In the genomic region with DNA sequence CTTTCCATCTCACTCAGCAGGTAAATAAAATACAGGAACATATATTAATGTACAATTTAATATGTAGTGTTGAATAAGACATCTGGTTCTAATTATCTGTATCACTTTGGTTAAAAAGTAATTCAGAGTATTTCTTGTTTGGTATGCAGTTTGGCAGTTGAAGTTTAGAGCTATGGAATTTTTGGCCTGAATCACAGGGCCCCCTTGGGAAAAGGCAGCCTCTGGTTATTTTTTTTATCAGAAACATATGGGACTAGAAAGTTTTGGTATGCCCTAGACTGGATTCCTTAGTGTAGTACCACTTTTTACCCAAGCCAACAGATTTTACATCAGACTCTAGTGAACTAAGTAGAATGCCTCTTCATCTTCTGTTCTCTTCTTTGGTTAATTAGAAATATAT, we compare ENCODE assay signal across 18 cellular contexts. TPM values are rescaled to one million over a fixed set of nuclear protein-coding genes. Genes with fewer than 3 reads are reported as not detected.
DNase-seq lines count a peak whose midpoint lies in the region; ATAC-seq, FAIRE-seq and TF ChIP-seq lines count a peak whose summit lies in the region.
"Had no signal": no experiment of that assay in that cellular context is flagged by ENCODE, and none has a peak within 500 bp of the region (broad histone marks: within the 10 kb centered on the region; RNA-seq: fewer than 3 reads in every experiment).

No MANE protein-coding gene starts in this region.

- peaks cover 71% of the 10 kb centered on the region for H3K4me1 Mint-ChIP-seq in chondrocyte (ENCODE audit: low read depth)

- H3K4me3 Mint-ChIP-seq in chondrocyte (ENCODE audit: unreplicated experiment): no peak overlapping the region
- H3K4me3 Mint-ChIP-seq: activated naive CD8-positive, alpha-beta T cell treated with anti-CD3 and anti-CD28 coated beads, Interleukin-2, amount 10 ng/mL, durations not matched to agents 7 days and 5 days had no signal

- H2AFZ ChIP-seq in osteoblast (ENCODE audit: low read length): no peak overlapping the region

- ATAC-seq in GM18505 (IDR thresholded peaks at IDR 0.05; ENCODE audit: unreplicated experiment) (no peak), GM18517 (IDR thresholded peaks at IDR 0.05; ENCODE audit: unreplicated experiment) (no peak)

- H3K9me3 Mint-ChIP-seq in chondrocyte (ENCODE audit: low read depth): peaks cover 6% of the 10 kb centered on the region

- H3K27ac ChIP-seq in osteoblast (ENCODE audit: low read depth, low read length): peak overlapping the region; percentile 85
- H3K27ac ChIP-seq: C4-2B, spleen had no signal

- peak overlapping the region; percentile 83 for H3K27ac Mint-ChIP-seq in chondrocyte (ENCODE audit: unreplicated experiment)
- H3K27ac Mint-ChIP-seq: activated naive CD8-positive, alpha-beta T cell treated with anti-CD3 and anti-CD28 coated beads, Interleukin-2, amount 10 ng/mL, durations not matched to agents 7 days and 5 days had no signal

- DNase-seq in AG08396 (ENCODE audit: low spot score): peak; percentile 68
- peak; percentile 29 for DNase-seq in HTR-8/SVneo (ENCODE audit: insufficient read length, low spot score)
- no peak for DNase-seq in chondrocyte (ENCODE audit: low spot score)
- peak; percentile 88 for DNase-seq in osteoblast (ENCODE audit: insufficient read length, low spot score, missing footprints)
- DNase-seq in HEK293T (ENCODE audit: extremely low spot score): no peak
- no peak for DNase-seq in activated CD8-positive, alpha-beta memory T cell treated with anti-CD3 and anti-CD28 coated beads for 24 hours
- DNase-seq: activated CD8-positive, alpha-beta memory T cell treated with anti-CD3 and anti-CD28 coated beads, Interleukin-2, amount 50 U/mL, for 48 hours; activated naive CD8-positive, alpha-beta T cell treated with anti-CD3 and anti-CD28 coated beads, Interleukin-2, amount 10 ng/mL, durations not matched to agents 7 days and 5 days; GF-D8; Kasumi-1; NCI-H2029 treated with DMSO at 0.1 percent for 48 hours; spleen; testis had no signal

- TF ChIP-seq CTCF in chondrocyte (IDR thresholded peaks at IDR 0.05) (peak; percentile 8), osteoblast (IDR thresholded peaks at IDR 0.05; ENCODE audit: extremely low read depth, low read depth, low read length) (no peak)

- H3K4me1 ChIP-seq in osteoblast (ENCODE audit: insufficient read depth, low read length): peaks cover 52% of the 10 kb centered on the region
- H3K4me1 ChIP-seq: colonic mucosa had no signal

- H4K20me1 ChIP-seq in osteoblast (ENCODE audit: insufficient read depth, low read length): no peaks in the 10 kb centered on the region

- no peaks in the 10 kb centered on the region for H3K27me3 Mint-ChIP-seq in chondrocyte (ENCODE audit: low read depth)
- H3K27me3 Mint-ChIP-seq: activated naive CD8-positive, alpha-beta T cell treated with anti-CD3 and anti-CD28 coated beads, Interleukin-2, amount 10 ng/mL, durations not matched to agents 7 days and 5 days had no signal

- H3K36me3 Mint-ChIP-seq in chondrocyte (ENCODE audit: low read depth): peaks cover 12% of the 10 kb centered on the region

- no peaks in the 10 kb centered on the region for H3K9me3 ChIP-seq in osteoblast (ENCODE audit: low read depth, low read length)
- H3K9me3 ChIP-seq: colonic mucosa, testis had no signal

- peaks cover 14% of the 10 kb centered on the region for H3K36me3 ChIP-seq in osteoblast (ENCODE audit: insufficient read depth, low read length)
- H3K36me3 ChIP-seq: colonic mucosa had no signal

- H3K4me3 ChIP-seq in osteoblast (ENCODE audit: insufficient read depth, low read length): no peak overlapping the region
- H3K4me3 ChIP-seq: colonic mucosa, lung, spleen, testis had no signal

- no peak for TF ChIP-seq POLR2A in GM18505 (IDR thresholded peaks at IDR 0.05; ENCODE audit: borderline replicate concordance, extremely low read depth, insufficient read depth, insufficient read length)

- CTCF ChIA-PET in HEK293T (lab: Yijun Ruan, JAX): no interaction called here

- H3K27me3 ChIP-seq in osteoblast (ENCODE audit: insufficient read depth, low read length): no peaks in the 10 kb centered on the region
- H3K27me3 ChIP-seq: colonic mucosa, spleen, testis had no signal

- peaks cover 62% of the 10 kb centered on the region for H3K79me2 ChIP-seq in osteoblast (ENCODE audit: insufficient read depth, low read length)

- peak overlapping the region; percentile 76 for H3K4me2 ChIP-seq in osteoblast (ENCODE audit: insufficient read depth, low read length)

- POLR2A ChIA-PET in HEK293T (lab: Yijun Ruan, JAX): no interaction called here

- FAIRE-seq in HTR-8/SVneo (lab: Jason Lieb, UNC): no peak

TF ChIP-seq in HEK293T, 16 proteins besides CTCF, POLR2A, EP300 and RAD21:
- no peak for TF ChIP-seq FOXM1 (IDR thresholded peaks at IDR 0.05; ENCODE audit: borderline replicate concordance)
- TF ChIP-seq ELF4 (IDR thresholded peaks at IDR 0.05): no peak
- no peak for TF ChIP-seq NFRKB (IDR thresholded peaks at IDR 0.05)
- TF ChIP-seq SP1 (IDR thresholded peaks at IDR 0.05): no peak

RNA-seq across cellular contexts. Expression of gene CNST, which starts 26.4 kb away (rescaled TPM):
- total RNA-seq in chondrocyte (22.3 to 25.6 TPM (median 25.2 TPM) in 3 replicates), osteoblast (21.2 and 25.7 TPM in 2 replicates)

RNA-seq across cellular contexts. Expression of gene TFB2M, which starts 26.6 kb away (rescaled TPM):
- total RNA-seq in chondrocyte (9.6 to 12.3 TPM (median 10.6 TPM) in 3 replicates), osteoblast (18.3 and 19.5 TPM in 2 replicates)

Comparison
In these comparisons a context has a peak if more than half of its experiments do, and no peak if none do; other contexts are left out.
1. DNase-seq: peak in AG08396 (single experiment), HTR-8/SVneo (single experiment) and osteoblast (single experiment); none in chondrocyte (single experiment), HEK293T (single experiment) and activated CD8-positive, alpha-beta memory T cell treated with anti-CD3 and anti-CD28 coated beads for 24 hours (single experiment).